ENCODE assay signal across 15 cellular contexts in the genomic region with DNA sequence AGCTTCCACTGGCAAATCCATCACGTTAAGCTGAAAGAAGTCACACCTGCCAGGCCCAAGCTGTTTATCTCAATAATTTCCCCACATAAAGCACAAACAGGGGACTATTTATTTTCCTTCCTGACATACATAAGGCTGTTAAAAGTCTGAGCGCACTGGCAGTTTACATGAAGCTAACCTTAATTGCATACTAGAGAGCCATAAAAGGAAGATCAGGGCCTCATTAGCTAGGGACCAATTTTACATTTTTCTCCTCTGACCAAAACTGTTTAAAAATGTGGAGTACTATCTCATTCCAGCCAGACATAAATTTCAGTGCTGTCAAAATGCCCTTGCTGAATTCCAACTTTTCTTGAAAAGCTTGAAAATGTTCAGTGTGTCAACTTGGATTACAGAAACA.
"Had no signal": no experiment of that assay in that cellular context is flagged by ENCODE, and none has a peak within 500 bp of the region (broad histone marks: within the 10 kb centered on the region; RNA-seq: fewer than 3 reads in every experiment).

No MANE protein-coding gene starts in this region.

- DNase-seq: activated CD4-positive, alpha-beta T cell treated with anti-CD3 and anti-CD28 coated beads, Interleukin-2, amount 50 U/mL, for 1 hour; activated naive CD4-positive, alpha-beta T cell treated with anti-CD3 and anti-CD28 coated beads, Interleukin-2, amount 10 ng/mL, durations not matched to agents 7 days and 5 days; activated T-cell treated with anti-CD3 and anti-CD28 coated beads for 4 hours; adrenal gland; foreskin melanocyte; islet precursor cell; psoas muscle; right lobe of liver; spleen; stimulated activated CD4-positive, alpha-beta T cell treated with anti-CD3 and anti-CD28 coated beads, Interleukin-1b, Interleukin-23, amount 100 ng/mL, for 48 hours; stimulated activated naive CD4-positive, alpha-beta T cell; substantia nigra had no signal

- H3K9me3 ChIP-seq: adrenal gland, breast epithelium, psoas muscle, right lobe of liver had no signal

- H3K4me1 ChIP-seq: adrenal gland, breast epithelium, psoas muscle, right lobe of liver, spleen had no signal

- H3K27me3 ChIP-seq: adrenal gland, breast epithelium, right lobe of liver had no signal

- H3K36me3 ChIP-seq: adrenal gland, breast epithelium, right lobe of liver, spleen had no signal

- H3K27ac ChIP-seq: adrenal gland, breast epithelium, psoas muscle, right lobe of liver, spleen had no signal

- ATAC-seq: esophagus mucosa, left lobe of liver, psoas muscle, right lobe of liver had no signal

- H3K4me3 ChIP-seq: adrenal gland, breast epithelium, psoas muscle, right lobe of liver, spleen had no signal
